In genomic region chr1:92430030-92430429, GRCh38 we compare ENCODE assay signal across 29 cellular contexts.
"Had no signal": no experiment of that assay in that cellular context is flagged by ENCODE, and none has a peak within 500 bp of the region (broad histone marks: within the 10 kb centered on the region; RNA-seq: fewer than 3 reads in every experiment).

No MANE protein-coding gene starts in this region.

- DNase-seq: activated B cell treated with CpG ODN at 0.5 μM for 24 hours; activated CD4-positive, alpha-beta memory T cell treated with anti-CD3 and anti-CD28 coated beads for 36 hours; activated CD4-positive, alpha-beta T cell treated with anti-CD3 and anti-CD28 coated beads for 4 hours; activated CD4-positive, alpha-beta T cell treated with anti-CD3 and anti-CD28 coated beads, Interleukin-2, amount 10 ng/mL, durations not matched to agents 24 days and 14 days; activated CD4-positive, alpha-beta T cell treated with anti-CD3 and anti-CD28 coated beads, Interleukin-2, amount 50 U/mL, for 1 hour; activated CD4-positive, alpha-beta T cell treated with anti-CD3 and anti-CD28 coated beads, Interleukin-2, amount 50 U/mL, for 4 hours; activated CD4-positive, CD25-positive, alpha-beta regulatory T cell treated with anti-CD3 and anti-CD28 coated beads, Interleukin-2, amount 50 U/mL, for 72 hours; activated CD8-positive, alpha-beta memory T cell treated with anti-CD3 and anti-CD28 coated beads, Interleukin-2, amount 50 U/mL, for 4 hours; activated CD8-positive, alpha-beta T cell treated with anti-CD3 and anti-CD28 coated beads for 36 hours; activated effector memory CD4-positive, alpha-beta T cell treated with anti-CD3 and anti-CD28 coated beads, Interleukin-2, amount 50 U/mL, for 16 hours; activated gamma-delta T cell treated with Interleukin-2 at 50 U/mL for 16 hours; activated naive CD4-positive, alpha-beta T cell; activated naive CD4-positive, alpha-beta T cell treated with anti-CD3 and anti-CD28 coated beads for 36 hours; activated naive CD4-positive, alpha-beta T cell treated with anti-CD3 and anti-CD28 coated beads, Interleukin-2, amount 50 U/mL, for 16 hours; activated naive CD8-positive, alpha-beta T cell treated with anti-CD3 and anti-CD28 coated beads for 36 hours; activated T-cell treated with anti-CD3 and anti-CD28 coated beads for 4 hours; activated T-cell treated with anti-CD3 and anti-CD28 coated beads, Interleukin-2, amount 50 U/mL, for 1 hour; activated T-cell treated with anti-CD3 and anti-CD28 coated beads, Interleukin-2, amount 50 U/mL, for 4 hours; activated T-cell treated with anti-CD3 and anti-CD28 coated beads, Interleukin-2, amount 50 U/mL, for 72 hours; adrenal gland; amniotic stem cell; aorta; body of pancreas; brain microvascular endothelial cell; central memory CD4-positive, alpha-beta T cell; T-helper 2 cell; T-helper 9 cell had no signal

- H3K27ac ChIP-seq: adrenal gland, body of pancreas, brain microvascular endothelial cell, breast epithelium, VCaP had no signal

- H3K36me3 ChIP-seq: adrenal gland, brain microvascular endothelial cell, breast epithelium had no signal

- H3K4me1 ChIP-seq: adrenal gland, body of pancreas, breast epithelium had no signal

- H3K9me3 ChIP-seq: adrenal gland, body of pancreas, breast epithelium had no signal

- H3K27me3 ChIP-seq: adrenal gland, body of pancreas, brain microvascular endothelial cell, breast epithelium had no signal

- H3K4me3 ChIP-seq: adrenal gland, body of pancreas, breast epithelium had no signal
